ENCODE assay signal across 20 cellular contexts in the genomic region with DNA sequence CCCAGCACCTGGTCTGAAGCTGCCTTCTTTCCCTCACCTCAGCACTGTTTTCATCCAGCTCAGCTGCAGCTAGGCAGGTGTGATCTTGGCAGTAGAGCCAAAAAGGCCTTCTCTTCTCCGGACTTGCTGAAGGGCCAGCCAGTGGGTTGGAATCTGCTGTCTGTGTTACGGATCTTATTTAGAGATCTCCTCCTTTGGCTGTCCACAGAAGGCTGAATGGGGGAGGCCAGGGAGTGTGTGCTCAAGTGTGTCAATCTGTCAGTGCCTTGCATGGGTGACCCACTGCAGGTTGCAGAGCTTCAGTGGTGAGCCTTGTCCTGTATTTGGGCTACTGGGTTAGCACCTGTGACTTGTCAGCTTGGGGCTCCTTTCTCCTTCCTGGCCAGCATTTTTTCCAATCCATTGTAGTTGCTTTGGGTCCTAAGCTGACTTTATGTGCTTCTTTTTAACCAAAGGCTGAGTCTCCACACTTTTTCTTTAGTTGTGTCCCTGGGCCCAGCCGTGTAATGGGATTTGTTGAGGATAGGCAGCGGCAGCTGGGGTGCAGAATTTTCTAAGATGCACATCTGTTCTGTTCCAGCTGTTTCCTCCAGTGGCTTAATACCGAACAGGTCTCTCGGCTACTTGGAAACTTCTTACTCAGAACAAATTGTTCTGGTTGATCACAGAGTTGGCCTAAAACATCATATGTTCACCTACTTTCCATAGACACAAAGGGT.
"Had no signal": no experiment of that assay in that cellular context is flagged by ENCODE, and none has a peak within 500 bp of the region (broad histone marks: within the 10 kb centered on the region; RNA-seq: fewer than 3 reads in every experiment).

No MANE protein-coding gene starts in this region.

- H3K4me3 ChIP-seq: adrenal gland, dorsolateral prefrontal cortex, gastrocnemius medialis, heart left ventricle, lung, smooth muscle cell, stomach, testis had no signal

- H3K27ac Mint-ChIP-seq: activated CD8-positive, alpha-beta T cell treated with anti-CD3 and anti-CD28 coated beads for 36 hours; activated naive CD4-positive, alpha-beta T cell treated with anti-CD3 and anti-CD28 coated beads, Interleukin-2, amount 50 U/mL, for 24 hours; naive thymus-derived CD4-positive, alpha-beta T cell; T-helper 17 cell had no signal

- ATAC-seq: activated CD8-positive, alpha-beta T cell treated with anti-CD3 and anti-CD28 coated beads for 36 hours; activated T-cell treated with anti-CD3 and anti-CD28 coated beads, Interleukin-2, amount 50 U/mL, for 4 hours; gastrocnemius medialis; heart left ventricle; left cardiac atrium; naive thymus-derived CD4-positive, alpha-beta T cell; right cardiac atrium; T-helper 17 cell had no signal

- H3K27ac ChIP-seq: adrenal gland, dorsolateral prefrontal cortex, gastrocnemius medialis, heart left ventricle, stomach, testis had no signal

- H3K4me3 Mint-ChIP-seq: activated CD8-positive, alpha-beta T cell treated with anti-CD3 and anti-CD28 coated beads for 36 hours; activated naive CD4-positive, alpha-beta T cell treated with anti-CD3 and anti-CD28 coated beads, Interleukin-2, amount 50 U/mL, for 24 hours; activated T-cell treated with anti-CD3 and anti-CD28 coated beads, Interleukin-2, amount 50 U/mL, for 4 hours; immature natural killer cell; naive thymus-derived CD4-positive, alpha-beta T cell; T-helper 17 cell had no signal

- H3K27me3 ChIP-seq: adrenal gland, dorsolateral prefrontal cortex, gastrocnemius medialis, heart left ventricle, stomach, testis had no signal

- H3K27me3 Mint-ChIP-seq: activated CD8-positive, alpha-beta T cell treated with anti-CD3 and anti-CD28 coated beads for 36 hours; activated naive CD4-positive, alpha-beta T cell treated with anti-CD3 and anti-CD28 coated beads, Interleukin-2, amount 50 U/mL, for 24 hours; naive thymus-derived CD4-positive, alpha-beta T cell; T-helper 17 cell had no signal

- H3K9me3 Mint-ChIP-seq: activated CD8-positive, alpha-beta T cell treated with anti-CD3 and anti-CD28 coated beads for 36 hours; activated naive CD4-positive, alpha-beta T cell treated with anti-CD3 and anti-CD28 coated beads, Interleukin-2, amount 50 U/mL, for 24 hours; activated T-cell treated with anti-CD3 and anti-CD28 coated beads, Interleukin-2, amount 50 U/mL, for 4 hours; immature natural killer cell; naive thymus-derived CD4-positive, alpha-beta T cell had no signal

- DNase-seq: activated CD4-positive, alpha-beta T cell treated with anti-CD3 and anti-CD28 coated beads for 4 hours; activated CD8-positive, alpha-beta T cell treated with anti-CD3 and anti-CD28 coated beads for 36 hours; activated effector memory CD4-positive, alpha-beta T cell treated with Interleukin-2 at 50 U/mL for 16 hours; activated T-cell treated with anti-CD3 and anti-CD28 coated beads, Interleukin-2, amount 50 U/mL, for 4 hours; adrenal gland; dorsolateral prefrontal cortex; erythroblast; gastrocnemius medialis; heart left ventricle; immature natural killer cell; left cardiac atrium; naive thymus-derived CD4-positive, alpha-beta T cell; posterior cingulate gyrus; right cardiac atrium; stomach; T-helper 17 cell; testis had no signal

- H3K9me3 ChIP-seq: adrenal gland, gastrocnemius medialis, heart left ventricle, stomach, testis had no signal

- H3K36me3 ChIP-seq: adrenal gland, gastrocnemius medialis had no signal

- H3K4me1 ChIP-seq: adrenal gland, gastrocnemius medialis had no signal

- H3K4me1 Mint-ChIP-seq: activated naive CD4-positive, alpha-beta T cell treated with anti-CD3 and anti-CD28 coated beads, Interleukin-2, amount 50 U/mL, for 24 hours; immature natural killer cell had no signal

- H3K4me2 ChIP-seq: smooth muscle cell had no signal
